In genomic region chr13:29465741-29466293, GRCh38 we compare ENCODE assay signal across 12 cellular contexts.
DNase-seq lines count a peak whose midpoint lies in the region; ATAC-seq, FAIRE-seq and TF ChIP-seq lines count a peak whose summit lies in the region.
"Had no signal": no experiment of that assay in that cellular context is flagged by ENCODE, and none has a peak within 500 bp of the region (broad histone marks: within the 10 kb centered on the region; RNA-seq: fewer than 3 reads in every experiment).

No MANE protein-coding gene starts in this region.

- no peak overlapping the region for H3K27ac ChIP-seq in brain microvascular endothelial cell
- H3K27ac ChIP-seq: A549, thoracic aorta had no signal

- in situ Hi-C loops in brain microvascular endothelial cell (cut with HindIII; ENCODE audit: low pct_ligation_motif_present, low sequenced_read_pairs): no loop called here

- H3K4me3 Mint-ChIP-seq in T-helper 17 cell: no peak overlapping the region

- DNase-seq in NCI-H2227 (lab: John Stamatoyannopoulos, UW; ENCODE audit: unreplicated experiment) (peak; percentile 1), NCI-H2227 treated with DMSO at 0.1 percent for 48 hours (lab: John Stamatoyannopoulos, UW) (no peak), brain microvascular endothelial cell (peak; percentile 73), hepatic stellate cell (ENCODE audit: low spot score) (peak; percentile 24), urothelium cell line (ENCODE audit: low spot score) (peak; percentile 79), NCI-H187 (lab: John Stamatoyannopoulos, UW) (no peak), T-helper 17 cell (no peak), RPMI8226 (no peak)
- DNase-seq: NCI-H345, SW 1271 had no signal

- peaks cover 17% of the 10 kb centered on the region for H3K27me3 Mint-ChIP-seq in T-helper 17 cell

- no peak for ATAC-seq in T-helper 17 cell
- ATAC-seq: A549 had no signal

- H3K9me3 ChIP-seq in T-helper 17 cell (ENCODE audit: control insufficient read depth, low read length, poor library complexity, severe bottlenecking): no peaks in the 10 kb centered on the region
- H3K9me3 ChIP-seq: A549, thoracic aorta had no signal

- H3K27ac Mint-ChIP-seq in T-helper 17 cell: no peak overlapping the region

- no peaks in the 10 kb centered on the region for H3K36me3 ChIP-seq in brain microvascular endothelial cell (replicated peaks)
- H3K36me3 ChIP-seq: thoracic aorta had no signal

- H3K27me3 ChIP-seq in brain microvascular endothelial cell (replicated peaks): peaks cover 2% of the 10 kb centered on the region

- FAIRE-seq in urothelium cell line (lab: Jason Lieb, UNC): no peak
- FAIRE-seq: A549 had no signal

- H3K4me1 Mint-ChIP-seq in T-helper 17 cell: peaks cover 2% of the 10 kb centered on the region

- no peak overlapping the region for H3K4me3 ChIP-seq in brain microvascular endothelial cell (ENCODE audit: low read depth, low read length)
- H3K4me3 ChIP-seq: A549, thoracic aorta had no signal

- TF ChIP-seq CTCF in brain microvascular endothelial cell (IDR thresholded peaks at IDR 0.05; ENCODE audit: low read depth, low read length, missing control alignments): no peak

- peaks cover 2% of the 10 kb centered on the region for H3K36me3 Mint-ChIP-seq in T-helper 17 cell (ENCODE audit: low read depth)

Comparison
In these comparisons a context has a peak if more than half of its experiments do, and no peak if none do; other contexts are left out.
1. DNase-seq: peak in NCI-H2227 (single experiment), brain microvascular endothelial cell (single experiment), hepatic stellate cell (single experiment) and urothelium cell line (single experiment); none in NCI-H2227 treated with DMSO at 0.1 percent for 48 hours (single experiment), NCI-H187 (0 of 2), T-helper 17 cell (0 of 3) and RPMI8226 (single experiment).